In the genomic region with DNA sequence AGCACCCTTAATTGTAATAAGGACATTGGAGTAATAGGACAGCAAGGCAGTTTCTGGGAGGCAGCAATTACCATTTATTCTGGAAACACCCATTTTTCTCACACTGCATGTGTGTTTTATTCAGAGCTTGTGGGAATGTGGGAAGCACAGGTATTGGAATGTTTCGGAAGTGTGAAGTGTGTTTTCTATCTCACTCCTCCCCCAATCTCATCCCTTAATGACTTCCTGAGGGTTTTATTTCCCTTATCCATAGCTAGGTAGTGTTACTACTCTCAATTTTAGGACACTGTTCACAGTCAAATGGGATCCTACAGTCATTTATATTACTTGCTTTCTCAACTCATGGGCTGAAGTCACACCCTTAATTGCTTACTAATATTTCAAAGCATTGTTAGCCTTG, we compare ENCODE assay signal across 26 cellular contexts. TPM values are rescaled to one million over a fixed set of nuclear protein-coding genes. Genes with fewer than 3 reads are reported as not detected.
DNase-seq lines count a peak whose midpoint lies in the region; ATAC-seq and TF ChIP-seq lines count a peak whose summit lies in the region.
"Had no signal": no experiment of that assay in that cellular context is flagged by ENCODE, and none has a peak within 500 bp of the region (broad histone marks: within the 10 kb centered on the region; RNA-seq: fewer than 3 reads in every experiment).

No MANE protein-coding gene starts in this region.

- intact Hi-C loops in Right ventricle myocardium superior (cut with DNase I) (no loop called here), Caco-2 (cut with micrococcal nuclease; ENCODE audit: unreplicated experiment) (no loop called here)

- no peak for DNase-seq in cardiac muscle cell (ENCODE audit: low read depth in 1 of 2, low spot score in 1 of 2)
- DNase-seq in Right ventricle myocardium superior, result no peak
- DNase-seq in T-cell, result no peak
- DNase-seq in NCI-H69 (lab: John Stamatoyannopoulos, UW), result no peak
- DNase-seq in Caco-2, result no peak
- DNase-seq: activated CD4-positive, alpha-beta T cell treated with anti-CD3 and anti-CD28 coated beads for 1 hour; activated CD8-positive, alpha-beta memory T cell treated with anti-CD3 and anti-CD28 coated beads, Interleukin-2, amount 10 ng/mL, durations not matched to agents 7 days and 5 days; activated gamma-delta T cell; anterior cingulate cortex; CD4-positive, alpha-beta memory T cell; dermis blood vessel endothelial cell; DMS153; kidney glomerular epithelial cell; mammary epithelial cell; NCI-H146; NCI-H524; ovary; right cardiac atrium; T1000; upper lobe of right lung had no signal

- H3K4me1 ChIP-seq in cardiac muscle cell (ENCODE audit: low read depth) (no peaks in the 10 kb centered on the region), muscle layer of duodenum (ENCODE audit: control insufficient read depth in 1 of 2, insufficient read depth in 2 of 2, low read length in 2 of 2) (peaks cover 3 to 52% of the 10 kb centered on the region in 2 donors), Caco-2 (no peaks in the 10 kb centered on the region)

- H3K27ac Mint-ChIP-seq in T-cell (peak overlapping the region; percentile 22 to 32), Caco-2 (ENCODE audit: unreplicated experiment) (no peak overlapping the region)
- H3K27ac Mint-ChIP-seq: activated CD8-positive, alpha-beta memory T cell treated with anti-CD3 and anti-CD28 coated beads, Interleukin-2, amount 10 ng/mL, durations not matched to agents 7 days and 5 days had no signal

- peak overlapping the region; percentile 41 for H3K27ac ChIP-seq in cardiac muscle cell
- H3K27ac ChIP-seq in muscle layer of duodenum (ENCODE audit: low read length), result peak overlapping the region; percentile 7
- H3K27ac ChIP-seq: ovary, upper lobe of right lung had no signal

- H3K4me3 ChIP-seq in cardiac muscle cell (no peak overlapping the region), muscle layer of duodenum (ENCODE audit: low read depth in 1 of 2, low read length in 2 of 2) (no peak overlapping the region), Caco-2 (ENCODE audit: low read depth, low read length) (no peak overlapping the region)
- H3K4me3 ChIP-seq: ovary, upper lobe of right lung had no signal

- no peaks in the 10 kb centered on the region for H3K27me3 ChIP-seq in cardiac muscle cell
- no peaks in the 10 kb centered on the region for H3K27me3 ChIP-seq in muscle layer of duodenum (ENCODE audit: low read depth, low read length)
- no peaks in the 10 kb centered on the region for H3K27me3 ChIP-seq in Caco-2 (replicated peaks; ENCODE audit: control insufficient read depth, insufficient read depth, low read length)
- H3K27me3 ChIP-seq: ovary, upper lobe of right lung had no signal

- H3K27me3 Mint-ChIP-seq in T-cell (no peaks in the 10 kb centered on the region), Caco-2 (ENCODE audit: insufficient read depth, unreplicated experiment) (no peaks in the 10 kb centered on the region)
- H3K27me3 Mint-ChIP-seq: activated CD8-positive, alpha-beta memory T cell treated with anti-CD3 and anti-CD28 coated beads, Interleukin-2, amount 10 ng/mL, durations not matched to agents 7 days and 5 days; CD4-positive, alpha-beta memory T cell had no signal

- peaks cover 45 to 60% (median 50%) of the 10 kb centered on the region in 3 donors for H3K4me1 Mint-ChIP-seq in T-cell
- peaks cover 14% of the 10 kb centered on the region for H3K4me1 Mint-ChIP-seq in Caco-2 (ENCODE audit: low read depth, unreplicated experiment)

- ATAC-seq in Right ventricle myocardium superior (ENCODE audit: poor library complexity), result no peak
- ATAC-seq in T-cell (replicated peaks in 1 of 4), result no peak
- no peak for ATAC-seq in HG03097 (IDR thresholded peaks at IDR 0.05; ENCODE audit: low FRiP score, unreplicated experiment)
- ATAC-seq: activated CD8-positive, alpha-beta memory T cell treated with anti-CD3 and anti-CD28 coated beads, Interleukin-2, amount 10 ng/mL, durations not matched to agents 7 days and 5 days; right cardiac atrium; upper lobe of right lung had no signal

- H3K36me3 Mint-ChIP-seq in T-cell (peaks cover 58% of the 10 kb centered on the region), Caco-2 (ENCODE audit: insufficient read depth, unreplicated experiment) (peaks cover 100% of the 10 kb centered on the region)

- POLR2A ChIA-PET in T-cell (lab: Charles Lee), result interaction anchor here (0.6 to 1.4 kb wide), 4 partner anchors 29 to 320 kb away, joined by 4 to 8 read pairs (median 5); a partner anchor contains a TSS
- POLR2A ChIA-PET in Caco-2 (lab: Charles Lee), result interaction anchor here (0.8 kb wide), 1 partner anchor 46 kb away, joined by 4 read pairs; no protein-coding TSS in a partner anchor

- peaks cover 96% of the 10 kb centered on the region for H3K36me3 ChIP-seq in cardiac muscle cell
- peaks cover 82 to 92% of the 10 kb centered on the region in 2 donors for H3K36me3 ChIP-seq in muscle layer of duodenum (ENCODE audit: control insufficient read depth in 1 of 2, insufficient read depth in 2 of 2, low read length in 2 of 2)
- peaks cover 12% of the 10 kb centered on the region for H3K36me3 ChIP-seq in Caco-2 (ENCODE audit: control insufficient read depth, insufficient read depth, low read length)
- H3K36me3 ChIP-seq: ovary had no signal

- no peak for TF ChIP-seq CTCF in cardiac muscle cell (IDR thresholded peaks at IDR 0.05; ENCODE audit: low read depth, low read length)
- TF ChIP-seq CTCF in Caco-2 (IDR thresholded peaks at IDR 0.05; ENCODE audit: insufficient read depth in 1 of 2, low read depth in 1 of 2, low read length in 1 of 2, severe bottlenecking in 1 of 2, unreplicated experiment in 1 of 2), result no peak

- no peaks in the 10 kb centered on the region for H3K9me3 ChIP-seq in cardiac muscle cell (ENCODE audit: low read depth)
- no peaks in the 10 kb centered on the region for H3K9me3 ChIP-seq in muscle layer of duodenum (ENCODE audit: control insufficient read depth in 1 of 2, low read length in 2 of 2)
- no peaks in the 10 kb centered on the region for H3K9me3 ChIP-seq in Caco-2
- H3K9me3 ChIP-seq: ovary, upper lobe of right lung had no signal

- CTCF ChIA-PET in T-cell (lab: Charles Lee) (interaction anchor here in 1 of 2 donors (0.6 kb wide), 1 partner anchor 44 kb away, joined by 3 read pairs; no protein-coding TSS in a partner anchor), Caco-2 (lab: Charles Lee) (interaction anchor here (0.6 to 1.5 kb wide), 2 partner anchors 10 to 21 kb away, joined by 3 to 8 read pairs; no protein-coding TSS in a partner anchor)

- H3K9me3 Mint-ChIP-seq in T-cell, result no peaks in the 10 kb centered on the region
- H3K9me3 Mint-ChIP-seq in Caco-2 (ENCODE audit: unreplicated experiment), result no peaks in the 10 kb centered on the region
- H3K9me3 Mint-ChIP-seq: CD4-positive, alpha-beta memory T cell had no signal

- no TSS peak for BruUV-seq in Caco-2 (replicated peaks; lab: Mats Ljungman, UMichigan)

- no peak overlapping the region for H3K4me3 Mint-ChIP-seq in T-cell
- H3K4me3 Mint-ChIP-seq in Caco-2 (ENCODE audit: unreplicated experiment), result no peak overlapping the region
- H3K4me3 Mint-ChIP-seq: activated CD8-positive, alpha-beta memory T cell treated with anti-CD3 and anti-CD28 coated beads, Interleukin-2, amount 10 ng/mL, durations not matched to agents 7 days and 5 days had no signal

RNA-seq across cellular contexts. Expression of a gene that starts 20.3 kb away (rescaled TPM):
- 213 and 326 TPM in 2 replicates for total RNA-seq in cardiac muscle cell
- 114 and 146 TPM in 2 replicates for polyA plus RNA-seq in cardiac muscle cell
- total RNA-seq in Right ventricle myocardium superior, result 503 TPM
- 1,000 to 10,000 TPM in 2 of 5 donors, 100 to 1,000 TPM in 3; 707 to 1,066 (median 764) TPM for total RNA-seq in T-cell
- 1,036 and 1,143 TPM in 2 replicates for total RNA-seq in Caco-2 (2022)

RNA-seq across cellular contexts. Expression of a gene that starts 27.1 kb away (rescaled TPM):
- 18.5 and 26.1 TPM in 2 replicates for total RNA-seq in cardiac muscle cell
- 15.1 and 17.6 TPM in 2 replicates for polyA plus RNA-seq in cardiac muscle cell
- total RNA-seq in Right ventricle myocardium superior, result 5.5 TPM
- 10 to 100 TPM; 21.4 to 29.9 (median 25.9) TPM for total RNA-seq in T-cell
- 2.4 and 3.9 TPM in 2 replicates for total RNA-seq in Caco-2 (2022)

RNA-seq across cellular contexts. Expression of a gene that starts 28.9 kb away (rescaled TPM):
- 58.3 and 68.1 TPM in 2 replicates for total RNA-seq in cardiac muscle cell
- 69.2 and 79.8 TPM in 2 replicates for polyA plus RNA-seq in cardiac muscle cell
- 10.8 TPM for total RNA-seq in Right ventricle myocardium superior
- total RNA-seq in T-cell, result 10 to 100 TPM; 31.4 to 44.7 (median 39.1) TPM
- total RNA-seq in Caco-2 (2022), result 43.9 and 50.7 TPM in 2 replicates

RNA-seq across cellular contexts. Expression of a gene that starts 30.6 kb away (rescaled TPM):
- total RNA-seq in cardiac muscle cell (42.9 and 48.3 TPM in 2 replicates), Right ventricle myocardium superior (46.0 TPM), T-cell (100 to 1,000 TPM; 175 to 215 (median 187) TPM), Caco-2 (2022) (395 and 400 TPM in 2 replicates)
- 169 and 190 TPM in 2 replicates for polyA plus RNA-seq in cardiac muscle cell

RNA-seq across cellular contexts. Expression of a gene that starts 35.1 kb away (rescaled TPM):
- total RNA-seq in cardiac muscle cell (not detected in 2 replicates), Right ventricle myocardium superior (not detected), T-cell (not detected), Caco-2 (2022) (2.4 TPM in 1 of 2 replicates, not detected in the other)
- polyA plus RNA-seq in cardiac muscle cell, result not detected in 2 replicates
- total RNA-seq: activated CD8-positive, alpha-beta memory T cell treated with anti-CD3 and anti-CD28 coated beads, Interleukin-2, amount 10 ng/mL, durations not matched to agents 7 days and 5 days; cardiac septum; CD4-positive, alpha-beta memory T cell; dermis blood vessel endothelial cell; G401; H4; mammary epithelial cell; right cardiac atrium; SK-MEL-5; upper lobe of right lung had no signal
- polyA plus RNA-seq: CD4-positive, alpha-beta memory T cell; mammary epithelial cell; ovary; right cardiac atrium had no signal
